In the genomic region with DNA sequence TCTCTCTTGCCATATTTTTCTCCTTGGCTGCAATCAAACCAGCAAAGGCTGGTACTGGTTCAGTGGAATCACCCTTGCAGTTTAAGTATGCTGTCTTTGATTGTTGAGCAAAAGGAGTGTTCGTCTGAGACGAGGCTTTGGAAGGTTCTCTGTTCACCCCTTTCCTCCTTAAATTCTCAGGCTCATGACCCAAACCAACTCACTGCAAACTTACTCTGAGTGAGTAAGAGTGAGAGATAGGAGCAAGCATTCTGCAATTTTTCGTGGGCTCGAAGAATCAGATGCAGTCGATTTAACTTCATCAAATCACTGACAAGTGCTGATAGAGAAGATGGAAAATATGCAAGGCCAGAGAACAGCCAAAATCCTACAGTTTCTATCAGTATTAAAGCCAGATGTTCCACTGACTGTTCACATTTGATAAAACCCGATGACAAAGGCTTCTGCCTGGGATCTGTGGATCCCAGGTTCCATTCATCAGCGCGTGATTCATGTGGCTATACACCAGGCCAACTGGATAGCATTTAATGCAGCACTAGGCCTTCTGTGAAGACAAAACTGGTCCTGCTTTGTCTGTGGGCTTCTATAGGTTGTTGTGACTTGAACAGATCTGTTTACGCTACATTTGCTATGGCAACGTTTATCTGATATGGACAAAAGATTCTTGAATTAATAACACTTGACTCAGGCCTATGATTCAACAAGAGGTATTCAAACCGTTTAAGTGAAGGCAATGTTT, we compare ENCODE assay signal across 11 cellular contexts.
A peak's percentile ranks its signal among the peaks of the same experiment; 100 is the strongest.
DNase-seq lines count a peak whose midpoint lies in the region; ATAC-seq, FAIRE-seq and TF ChIP-seq lines count a peak whose summit lies in the region.
"Had no signal": no experiment of that assay in that cellular context is flagged by ENCODE, and none has a peak within 500 bp of the region (broad histone marks: within the 10 kb centered on the region; RNA-seq: fewer than 3 reads in every experiment).

No MANE protein-coding gene starts in this region.

- H3K36me3 ChIP-seq in BE2C: no peaks in the 10 kb centered on the region
- no peaks in the 10 kb centered on the region for H3K36me3 ChIP-seq in RWPE2 (ENCODE audit: low read depth)
- H3K36me3 ChIP-seq: cardiac muscle cell had no signal

- H3K9me3 ChIP-seq in BE2C (no peaks in the 10 kb centered on the region), RWPE2 (ENCODE audit: severe bottlenecking) (no peaks in the 10 kb centered on the region)

- peak; percentile 92 for ATAC-seq in RWPE2 (ENCODE audit: low read depth)
- ATAC-seq: K562 had no signal

- DNase-seq in BE2C: peak; percentile 40
- DNase-seq in NCI-H1105 (lab: John Stamatoyannopoulos, UW): peak; percentile 91
- DNase-seq in RWPE2 (ENCODE audit: low spot score): no peak
- peak; percentile 99 for DNase-seq in fibroblast of the aortic adventitia (ENCODE audit: low read depth)
- no peak for DNase-seq in mesenteric fat pad (ENCODE audit: low spot score)
- no peak for DNase-seq in GM12892 (ENCODE audit: insufficient read length)
- DNase-seq in NCI-H526 (lab: John Stamatoyannopoulos, UW): no peak
- DNase-seq in GM12891 (ENCODE audit: insufficient read length, low spot score): no peak
- DNase-seq: immature natural killer cell had no signal

- H3K27me3 ChIP-seq in BE2C (no peaks in the 10 kb centered on the region), RWPE2 (ENCODE audit: insufficient read depth, poor library complexity, severe bottlenecking) (no peaks in the 10 kb centered on the region)

- TF ChIP-seq POLR2A in GM12892 (IDR thresholded peaks at IDR 0.05; ENCODE audit: low read depth, low read length): no peak
- TF ChIP-seq POLR2A in GM12891 (IDR thresholded peaks at IDR 0.05; ENCODE audit: low read depth, low read length): no peak

- no peak overlapping the region for H3K4me3 ChIP-seq in BE2C (ENCODE audit: low read depth, low read length)
- H3K4me3 ChIP-seq in RWPE2 (ENCODE audit: severe bottlenecking): no peak overlapping the region
- H3K4me3 ChIP-seq in fibroblast of the aortic adventitia (ENCODE audit: low read depth, low read length): no peak overlapping the region
- H3K4me3 ChIP-seq: cardiac muscle cell, K562 had no signal

- FAIRE-seq in GM12892 (lab: Jason Lieb, UNC): no peak
- FAIRE-seq in GM12891 (lab: Jason Lieb, UNC): no peak
- FAIRE-seq: K562 had no signal

- TF ChIP-seq CTCF in BE2C (IDR thresholded peaks at IDR 0.05; ENCODE audit: low read depth, low read length): no peak
- no peak for TF ChIP-seq CTCF in RWPE2 (IDR thresholded peaks at IDR 0.05; ENCODE audit: poor library complexity, severe bottlenecking)
- no peak for TF ChIP-seq CTCF in fibroblast of the aortic adventitia (IDR thresholded peaks at IDR 0.05; ENCODE audit: insufficient read depth, low read length)

- H3K4me1 ChIP-seq in BE2C (peaks cover 21% of the 10 kb centered on the region), RWPE2 (ENCODE audit: insufficient read depth, poor library complexity, severe bottlenecking) (peaks cover 15% of the 10 kb centered on the region)

- no peak overlapping the region for H3K27ac ChIP-seq in RWPE2 (ENCODE audit: poor library complexity, severe bottlenecking)
- H3K27ac ChIP-seq: cardiac muscle cell had no signal

TF ChIP-seq in GM12891, 5 proteins besides CTCF, POLR2A, EP300 and RAD21:
- TF ChIP-seq SPI1 (IDR thresholded peaks at IDR 0.05; ENCODE audit: low read depth, low read length) (no peak), TAF1 (IDR thresholded peaks at IDR 0.05; ENCODE audit: low read depth, low read length) (no peak), PAX5 (IDR thresholded peaks at IDR 0.05; ENCODE audit: insufficient read depth, low read length, severe bottlenecking) (no peak), POU2F2 (IDR thresholded peaks at IDR 0.05; ENCODE audit: low read depth, low read length) (no peak), POLR2AphosphoS5 (IDR thresholded peaks at IDR 0.05; ENCODE audit: low read depth, low read length) (no peak)

Comparison
In these comparisons a context has a peak if more than half of its experiments do, and no peak if none do; other contexts are left out.
1. DNase-seq: peak in BE2C (single experiment), NCI-H1105 (single experiment) and fibroblast of the aortic adventitia (single experiment); none in RWPE2 (single experiment), mesenteric fat pad (single experiment), GM12892 (single experiment), NCI-H526 (0 of 2) and GM12891 (single experiment).